ENCODE assay signal across 24 cellular contexts in the genomic region with DNA sequence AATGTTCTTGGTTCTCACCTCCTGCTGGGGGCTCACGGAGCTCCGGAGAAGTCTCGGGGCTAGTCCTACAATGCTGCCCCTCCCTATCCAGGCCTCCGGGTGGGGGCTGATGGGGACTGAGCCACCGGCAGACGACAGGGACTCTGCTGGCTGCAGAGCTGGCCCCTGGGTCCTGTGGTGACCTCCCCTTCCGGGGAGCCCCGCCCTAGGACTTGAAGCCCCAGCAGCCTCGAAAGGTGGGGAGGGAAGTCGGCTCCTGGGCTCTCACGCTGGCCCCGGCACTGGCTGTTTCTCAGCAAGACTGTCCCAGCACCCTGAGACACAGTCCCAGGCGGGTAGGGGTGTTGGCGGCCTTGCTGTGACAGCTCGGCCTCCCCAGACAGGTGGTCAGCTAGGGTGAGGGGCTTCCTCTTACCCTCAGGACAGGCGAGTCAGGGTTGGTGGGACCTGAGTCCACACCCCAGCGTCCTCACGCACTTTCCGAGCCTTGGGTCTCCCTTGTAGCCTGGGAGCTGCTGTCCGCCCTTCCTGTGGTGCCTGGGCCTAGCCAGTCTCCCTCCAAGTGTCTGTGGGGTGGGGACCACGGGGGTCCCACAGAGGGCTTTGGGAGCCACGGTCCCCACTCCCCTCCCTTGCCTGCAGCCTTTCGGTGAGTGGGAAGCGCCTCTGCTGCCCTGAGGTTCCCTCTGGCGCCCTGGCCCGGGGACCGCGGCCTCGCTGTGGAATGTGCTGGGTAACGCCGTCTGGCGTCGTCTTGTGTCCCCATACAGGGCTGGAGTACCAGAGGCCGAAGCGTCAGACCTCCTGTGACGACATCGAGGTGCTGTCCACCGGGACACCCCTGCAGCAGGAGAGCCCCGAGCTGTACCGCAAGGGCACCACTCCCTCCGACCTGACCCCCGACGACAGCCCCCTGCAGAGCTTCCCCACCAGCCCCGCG.
"Had no signal": no experiment of that assay in that cellular context is flagged by ENCODE, and none has a peak within 500 bp of the region (broad histone marks: within the 10 kb centered on the region; RNA-seq: fewer than 3 reads in every experiment).

No MANE protein-coding gene starts in this region.

- H3K36me3 Mint-ChIP-seq: natural killer cell had no signal

- H3K4me1 ChIP-seq: esophagus squamous epithelium, lower lobe of right lung, prostate gland, tibial nerve, upper lobe of left lung had no signal

- H3K27ac Mint-ChIP-seq: effector memory CD8-positive, alpha-beta T cell; natural killer cell; stimulated activated effector memory CD8-positive, alpha-beta T cell treated with anti-CD3 and anti-CD28 coated beads, Interleukin-12 subunit alpha, Interleukin-12 subunit beta, amount 100 ng/mL, for 72 hours had no signal

- H3K36me3 ChIP-seq: esophagus squamous epithelium, heart right ventricle, lower lobe of right lung, prostate gland, right atrium auricular region, sigmoid colon, thoracic aorta, upper lobe of left lung had no signal

- H3K27ac ChIP-seq: coronary artery, esophagus squamous epithelium, heart right ventricle, lower lobe of right lung, prostate gland, right atrium auricular region, sigmoid colon, thoracic aorta, tibial nerve, upper lobe of left lung had no signal

- ATAC-seq: effector memory CD8-positive, alpha-beta T cell; heart right ventricle; left ventricle myocardium superior; lower lobe of right lung; natural killer cell; stimulated activated effector memory CD8-positive, alpha-beta T cell treated with anti-CD3 and anti-CD28 coated beads, Interleukin-12 subunit alpha, Interleukin-12 subunit beta, amount 100 ng/mL, for 72 hours had no signal

- H3K27me3 Mint-ChIP-seq: effector memory CD8-positive, alpha-beta T cell had no signal

- H3K27me3 ChIP-seq: right atrium auricular region, upper lobe of left lung had no signal

- H3K9me3 ChIP-seq: esophagus squamous epithelium, heart right ventricle, lower lobe of right lung, prostate gland, right atrium auricular region, sigmoid colon, thoracic aorta, tibial nerve, upper lobe of left lung had no signal

- FAIRE-seq: endometrium, urothelium cell line had no signal

- H3K4me3 Mint-ChIP-seq: effector memory CD8-positive, alpha-beta T cell; natural killer cell; stimulated activated effector memory CD8-positive, alpha-beta T cell treated with anti-CD3 and anti-CD28 coated beads, Interleukin-12 subunit alpha, Interleukin-12 subunit beta, amount 100 ng/mL, for 72 hours had no signal

- H3K4me1 Mint-ChIP-seq: stimulated activated effector memory CD8-positive, alpha-beta T cell treated with anti-CD3 and anti-CD28 coated beads, Interleukin-12 subunit alpha, Interleukin-12 subunit beta, amount 100 ng/mL, for 72 hours had no signal

- DNase-seq: effector memory CD8-positive, alpha-beta T cell; erythroblast; esophagus squamous epithelium; foreskin melanocyte; glutamatergic neuron; heart right ventricle; hippocampal formation; islet precursor cell; left ventricle myocardium superior; lower lobe of right lung; natural killer cell; sigmoid colon; stimulated activated CD4-positive, alpha-beta T cell treated with anti-CD3 and anti-CD28 coated beads, Interleukin-2, amount 100 ng/mL, for 24 hours; stimulated activated CD4-positive, alpha-beta T cell treated with anti-CD3 and anti-CD28 coated beads, Interleukin-4, amount 100 ng/mL, for 24 hours; stimulated activated naive CD4-positive, alpha-beta T cell treated with Interleukin-2 at 50 U/mL for 16 hours had no signal

- H3K9me3 Mint-ChIP-seq: effector memory CD8-positive, alpha-beta T cell; natural killer cell; stimulated activated effector memory CD8-positive, alpha-beta T cell treated with anti-CD3 and anti-CD28 coated beads, Interleukin-12 subunit alpha, Interleukin-12 subunit beta, amount 100 ng/mL, for 72 hours had no signal

- H3K4me3 ChIP-seq: coronary artery, esophagus squamous epithelium, heart right ventricle, lower lobe of right lung, prostate gland, right atrium auricular region, sigmoid colon, thoracic aorta, tibial nerve, upper lobe of left lung had no signal
